8 cellular contexts compared by ENCODE assay signal in genomic region chr5:132283423-132284043, GRCh38. TPM values are rescaled to one million over a fixed set of nuclear protein-coding genes. Genes with fewer than 3 reads are reported as not detected.
A peak's percentile ranks its signal among the peaks of the same experiment; 100 is the strongest.
DNase-seq lines count a peak whose midpoint lies in the region; ATAC-seq, FAIRE-seq and TF ChIP-seq lines count a peak whose summit lies in the region.

No MANE protein-coding gene starts in this region.

- H3K9ac ChIP-seq in mammary epithelial cell (ENCODE audit: insufficient read depth, low read length) = no peak overlapping the region

- dilution Hi-C loops in mammary epithelial cell (cut with HindIII; ENCODE audit: low sequenced_read_pairs) = no loop called here

- peaks cover 5% of the 10 kb centered on the region for H3K36me3 Mint-ChIP-seq in activated T-helper 1 cell treated with anti-CD3 and anti-CD28 coated beads, Interleukin-12 subunit alpha, Interleukin-12 subunit beta, Interleukin-2, Interleukin-4 antibody, amounts not matched to agents 30 ng/mL and 10 ng/mL and 1 ng/mL, durations not matched to agents 14 hours and 24 hours and 36 hours (ENCODE audit: low read depth)

- no peak overlapping the region for H3K4me2 ChIP-seq in mammary epithelial cell (ENCODE audit: insufficient read depth, low read depth, low read length)

- ATAC-seq in lung (ENCODE audit: insufficient read depth, low FRiP score) = peak; percentile 41
- no peak for ATAC-seq in GM21447 (IDR thresholded peaks at IDR 0.05; ENCODE audit: unreplicated experiment)
- ATAC-seq in GM18873 (IDR thresholded peaks at IDR 0.05; ENCODE audit: low FRiP score, unreplicated experiment) = no peak

- BruUV-seq in mammary epithelial cell (replicated peaks; lab: Mats Ljungman, UMichigan) = no TSS peak

- H3K9me3 Mint-ChIP-seq in activated T-helper 1 cell treated with anti-CD3 and anti-CD28 coated beads, Interleukin-12 subunit alpha, Interleukin-12 subunit beta, Interleukin-2, Interleukin-4 antibody, amounts not matched to agents 30 ng/mL and 10 ng/mL and 1 ng/mL, durations not matched to agents 14 hours and 24 hours and 36 hours = no peaks in the 10 kb centered on the region

- no peaks in the 10 kb centered on the region for H3K79me2 ChIP-seq in mammary epithelial cell (ENCODE audit: insufficient read depth, low read length)

- no peaks in the 10 kb centered on the region for H3K9me3 ChIP-seq in mammary epithelial cell (replicated peaks; ENCODE audit: insufficient read depth, low read length)
- no peaks in the 10 kb centered on the region for H3K9me3 ChIP-seq in lung (ENCODE audit: control insufficient read depth in 2 of 2, insufficient read depth in 1 of 2, low read length in 1 of 2)

- in situ Hi-C loops in mammary epithelial cell (cut with MboI; ENCODE audit: low sequenced_read_pairs in 2 of 2) = no loop called here

- H3K27me3 ChIP-seq in mammary epithelial cell (ENCODE audit: insufficient read depth, low read length) = no peaks in the 10 kb centered on the region
- no peaks in the 10 kb centered on the region for H3K27me3 ChIP-seq in lung (ENCODE audit: control insufficient read depth, insufficient read depth)

- H3K27ac ChIP-seq in mammary epithelial cell (ENCODE audit: insufficient read depth, low read depth, low read length) (no peak overlapping the region), lung (ENCODE audit: low read depth in 1 of 2, low read length in 1 of 2) (no peak overlapping the region)

- no peak overlapping the region for H3K27ac Mint-ChIP-seq in activated T-helper 1 cell treated with anti-CD3 and anti-CD28 coated beads, Interleukin-12 subunit alpha, Interleukin-12 subunit beta, Interleukin-2, Interleukin-4 antibody, amounts not matched to agents 30 ng/mL and 10 ng/mL and 1 ng/mL, durations not matched to agents 14 hours and 24 hours and 36 hours

- CTCF ChIA-PET in mammary epithelial cell (lab: Charles Lee; ENCODE audit: low non-redundant PET) = no interaction called here

- H3K4me1 ChIP-seq in mammary epithelial cell (ENCODE audit: insufficient read depth, low read length) (peaks cover 3% of the 10 kb centered on the region), lung (ENCODE audit: control insufficient read depth in 2 of 2, insufficient read depth in 2 of 2, low read length in 2 of 2) (peaks cover 0 to 3% of the 10 kb centered on the region in 2 donors)

- no peak for FAIRE-seq in D721Med (lab: Jason Lieb, UNC)
- no peak for FAIRE-seq in GM19239 (lab: Jason Lieb, UNC)

- TF ChIP-seq CTCF in D721Med (IDR thresholded peaks at IDR 0.05; ENCODE audit: insufficient read depth, missing control alignments) (peak; percentile 21), mammary epithelial cell (conservative IDR thresholded peaks at IDR 0.05 in 1 of 2, IDR thresholded peaks at IDR 0.05 in 1 of 2; ENCODE audit: extremely low read depth in 1 of 2, insufficient read depth in 1 of 2, low read depth in 1 of 2, low read length in 2 of 2) (peak; percentile 58 to 77), lung (IDR thresholded peaks at IDR 0.05; ENCODE audit: control extremely low read depth, extremely low read depth) (peak; percentile 25)

- WGBS in mammary epithelial cell (ENCODE audit: low coverage, missing lambda C conversion rate) = 10% methylated on average over 5 of the region's 5 CpGs
- 62 to 66% methylated on average over 5 of the region's 5 CpGs for WGBS in lung, 2 donors

- no peaks in the 10 kb centered on the region for H4K20me1 ChIP-seq in mammary epithelial cell (ENCODE audit: insufficient read depth, low read length)

- no peak overlapping the region for H3K4me3 Mint-ChIP-seq in activated T-helper 1 cell treated with anti-CD3 and anti-CD28 coated beads, Interleukin-12 subunit alpha, Interleukin-12 subunit beta, Interleukin-2, Interleukin-4 antibody, amounts not matched to agents 30 ng/mL and 10 ng/mL and 1 ng/mL, durations not matched to agents 14 hours and 24 hours and 36 hours

- H3K36me3 ChIP-seq in mammary epithelial cell (ENCODE audit: insufficient read depth, low read length) = no peaks in the 10 kb centered on the region
- no peaks in the 10 kb centered on the region for H3K36me3 ChIP-seq in lung (ENCODE audit: control insufficient read depth in 2 of 2, insufficient read depth in 2 of 2, low read length in 2 of 2)

- H3K4me3 ChIP-seq in mammary epithelial cell (replicated peaks in 1 of 3; ENCODE audit: insufficient read depth in 1 of 3, low read depth in 2 of 3, low read length in 3 of 3) = no peak overlapping the region
- no peak overlapping the region for H3K4me3 ChIP-seq in lung

- H2AFZ ChIP-seq in mammary epithelial cell (ENCODE audit: low read depth, low read length) = no peak overlapping the region

- intact Hi-C loops in mammary epithelial cell (cut with micrococcal nuclease) = loop anchor here (2.0 to 5.0 kb wide), 3 partner anchors 46 to 216 kb away; no protein-coding TSS in a partner anchor
- intact Hi-C loops in activated T-helper 1 cell treated with anti-CD3 and anti-CD28 coated beads, Interleukin-12 subunit alpha, Interleukin-12 subunit beta, Interleukin-2, Interleukin-4 antibody, amounts not matched to agents 30 ng/mL and 10 ng/mL and 1 ng/mL, durations not matched to agents 14 hours and 24 hours and 36 hours (cut with micrococcal nuclease) = no loop called here

- peaks cover 10% of the 10 kb centered on the region for H3K27me3 Mint-ChIP-seq in activated T-helper 1 cell treated with anti-CD3 and anti-CD28 coated beads, Interleukin-12 subunit alpha, Interleukin-12 subunit beta, Interleukin-2, Interleukin-4 antibody, amounts not matched to agents 30 ng/mL and 10 ng/mL and 1 ng/mL, durations not matched to agents 14 hours and 24 hours and 36 hours (ENCODE audit: insufficient read depth)

- no peaks in the 10 kb centered on the region for H3K4me1 Mint-ChIP-seq in activated T-helper 1 cell treated with anti-CD3 and anti-CD28 coated beads, Interleukin-12 subunit alpha, Interleukin-12 subunit beta, Interleukin-2, Interleukin-4 antibody, amounts not matched to agents 30 ng/mL and 10 ng/mL and 1 ng/mL, durations not matched to agents 14 hours and 24 hours and 36 hours (ENCODE audit: low read depth)

- DNase-seq in D721Med (ENCODE audit: insufficient read length, low spot score) (no peak), M059J (ENCODE audit: low read depth) (peak; percentile 41), mammary epithelial cell (peak; percentile 48), lung (ENCODE audit: low spot score) (no peak), GM19239 (ENCODE audit: insufficient read length, low spot score) (no peak)
- no peak for DNase-seq in activated T-helper 1 cell treated with anti-CD3 and anti-CD28 coated beads, Interleukin-12 subunit alpha, Interleukin-12 subunit beta, Interleukin-2, Interleukin-4 antibody, amounts not matched to agents 30 ng/mL and 10 ng/mL and 1 ng/mL, durations not matched to agents 14 hours and 24 hours and 36 hours (ENCODE audit: low spot score)

RNA-seq across cellular contexts. Expression of gene SLC22A4, which starts 10.7 kb away (rescaled TPM):
- 6.3 and 7.5 TPM in 2 replicates for total RNA-seq in M059J (2014; rRNA removed; shearing (Covaris generic))
- 1 to 10 TPM; 2.0 to 5.2 TPM for total RNA-seq in mammary epithelial cell
- polyA plus RNA-seq in mammary epithelial cell = 2.1 TPM
- polyA minus RNA-seq in mammary epithelial cell = 5.6 TPM
- 10 to 100 TPM; 10.9 to 18.1 TPM for total RNA-seq in lung
- 10 to 100 TPM in 1 of 2 donors, 1 to 10 TPM in 1; 3.6 to 15.7 TPM for polyA plus RNA-seq in lung
- total RNA-seq in activated T-helper 1 cell treated with anti-CD3 and anti-CD28 coated beads, Interleukin-12 subunit alpha, Interleukin-12 subunit beta, Interleukin-2, Interleukin-4 antibody, amounts not matched to agents 30 ng/mL and 10 ng/mL and 1 ng/mL, durations not matched to agents 14 hours and 24 hours and 36 hours = 1.6 and 2.6 TPM in 2 replicates

RNA-seq across cellular contexts. Expression of gene PDLIM4, which starts 26.0 kb away (rescaled TPM):
- 11.7 and 25.0 TPM in 2 replicates for total RNA-seq in M059J (2014; rRNA removed; shearing (Covaris generic))
- total RNA-seq in mammary epithelial cell (100 to 1,000 TPM; 101 to 217 TPM), lung (10 to 100 TPM in 1 of 2 donors, 1 to 10 TPM in 1; 7.3 to 13.8 TPM)
- polyA plus RNA-seq in mammary epithelial cell (120 TPM), lung (10 to 100 TPM in 1 of 2 donors, 1 to 10 TPM in 1; 8.3 to 10.9 TPM)
- 48.5 TPM for polyA minus RNA-seq in mammary epithelial cell
- total RNA-seq in activated T-helper 1 cell treated with anti-CD3 and anti-CD28 coated beads, Interleukin-12 subunit alpha, Interleukin-12 subunit beta, Interleukin-2, Interleukin-4 antibody, amounts not matched to agents 30 ng/mL and 10 ng/mL and 1 ng/mL, durations not matched to agents 14 hours and 24 hours and 36 hours = 1.4 and 2.0 TPM in 2 replicates

RNA-seq across cellular contexts. Expression of gene P4HA2, which starts 55.9 kb away (rescaled TPM):
- total RNA-seq in M059J (2014; rRNA removed; shearing (Covaris generic)) = 99.6 and 133 TPM in 2 replicates
- total RNA-seq in mammary epithelial cell (100 to 1,000 TPM; 103 to 142 TPM), lung (10 to 100 TPM; 37.8 to 62.3 TPM)
- polyA plus RNA-seq in mammary epithelial cell (134 TPM), lung (10 to 100 TPM; 20.3 to 36.5 TPM)
- polyA minus RNA-seq in mammary epithelial cell = 255 TPM
- total RNA-seq in activated T-helper 1 cell treated with anti-CD3 and anti-CD28 coated beads, Interleukin-12 subunit alpha, Interleukin-12 subunit beta, Interleukin-2, Interleukin-4 antibody, amounts not matched to agents 30 ng/mL and 10 ng/mL and 1 ng/mL, durations not matched to agents 14 hours and 24 hours and 36 hours = 48.7 and 49.4 TPM in 2 replicates

Comparison
In these comparisons a context has a peak if more than half of its experiments do, and no peak if none do; other contexts are left out.
1. DNase-seq: peak in M059J (single experiment) and mammary epithelial cell (single experiment); none in D721Med (single experiment), lung (single experiment), GM19239 (single experiment) and activated T-helper 1 cell treated with anti-CD3 and anti-CD28 coated beads, Interleukin-12 subunit alpha, Interleukin-12 subunit beta, Interleukin-2, Interleukin-4 antibody, amounts not matched to agents 30 ng/mL and 10 ng/mL and 1 ng/mL, durations not matched to agents 14 hours and 24 hours and 36 hours (single experiment).
2. Peak in every context shown above with its lines, with median percentiles within 50 percentile points of each other: CTCF ChIP-seq.